In genomic region chr2:15674637-15675455, GRCh38 we compare ENCODE assay signal across 15 cellular contexts.
DNase-seq lines count a peak whose midpoint lies in the region; ATAC-seq, FAIRE-seq and TF ChIP-seq lines count a peak whose summit lies in the region.
"Had no signal": no experiment of that assay in that cellular context is flagged by ENCODE, and none has a peak within 500 bp of the region (broad histone marks: within the 10 kb centered on the region; RNA-seq: fewer than 3 reads in every experiment).

No MANE protein-coding gene starts in this region.

- no peaks in the 10 kb centered on the region for H4K20me1 ChIP-seq in keratinocyte (ENCODE audit: control insufficient read depth, extremely low read depth, insufficient read depth, low read length)

- no peaks in the 10 kb centered on the region for H3K36me3 Mint-ChIP-seq in activated CD4-positive, alpha-beta T cell treated with anti-CD3 and anti-CD28 coated beads, Interleukin-2, amount 10 ng/mL, durations not matched to agents 24 days and 14 days (ENCODE audit: low read depth)
- H3K36me3 Mint-ChIP-seq: brain, CD14-positive monocyte had no signal

- peak overlapping the region; percentile 80 for H3K27ac ChIP-seq in keratinocyte (ENCODE audit: control insufficient read depth, insufficient read depth, low read length)
- H3K27ac ChIP-seq in thyroid gland: peak overlapping the region; percentile 24 to 57 (median 50)
- H3K27ac ChIP-seq: SK-N-MC had no signal

- dilution Hi-C loops in keratinocyte (cut with MboI; ENCODE audit: extremely low pct_ligation_motif_present, low sequenced_read_pairs): no loop called here

- TF ChIP-seq CTCF in astrocyte of the spinal cord (IDR thresholded peaks at IDR 0.05; ENCODE audit: low read depth, low read length) (no peak), keratinocyte (optimal IDR thresholded peaks at IDR 0.05 in 1 of 3, IDR thresholded peaks at IDR 0.05 in 1 of 3, conservative IDR thresholded peaks at IDR 0.05 in 1 of 3; ENCODE audit: extremely low read depth in 1 of 3, insufficient read depth in 2 of 3, low read length in 3 of 3) (no peak), thyroid gland (IDR thresholded peaks at IDR 0.05) (no peak)

- H3K36me3 ChIP-seq in keratinocyte (ENCODE audit: control insufficient read depth in 2 of 2, extremely low read depth in 1 of 2, insufficient read depth in 2 of 2, low read length in 2 of 2) (no peaks in the 10 kb centered on the region), thyroid gland (no peaks in the 10 kb centered on the region)

- H3K9ac ChIP-seq in keratinocyte (ENCODE audit: control insufficient read depth, extremely low read depth, insufficient read depth, low read length): peak overlapping the region; percentile 54

- intact Hi-C loops in thyroid gland (cut with DNase I): no loop called here
- intact Hi-C loops in activated CD4-positive, alpha-beta T cell treated with anti-CD3 and anti-CD28 coated beads, Interleukin-2, amount 10 ng/mL, durations not matched to agents 24 days and 14 days (cut with micrococcal nuclease): no loop called here

- H3K4me1 ChIP-seq in keratinocyte (ENCODE audit: control insufficient read depth, extremely low read depth, insufficient read depth, low read length) (peaks cover 25% of the 10 kb centered on the region), thyroid gland (peaks cover 25 to 36% of the 10 kb centered on the region in 2 donors)

- DNase-seq in HT1080 (ENCODE audit: low read depth) (peak; percentile 80), astrocyte of the spinal cord (ENCODE audit: low read depth, low spot score) (peak; percentile 24), keratinocyte (ENCODE audit: low read depth, low spot score) (no peak), thyroid gland (peak in 1 of 2 donors; percentile 30), COLO668 (lab: John Stamatoyannopoulos, UW; ENCODE audit: unreplicated experiment) (no peak)
- DNase-seq in activated CD4-positive, alpha-beta T cell treated with anti-CD3 and anti-CD28 coated beads, Interleukin-2, amount 10 ng/mL, durations not matched to agents 24 days and 14 days: no peak
- DNase-seq: activated gamma-delta T cell treated with Interleukin-2 at 50 U/mL for 16 hours, HCEC 1CT, kidney, posterior cingulate gyrus had no signal

- TF ChIP-seq POLR2A in thyroid gland (IDR thresholded peaks at IDR 0.05): no peak

- no peak overlapping the region for H3K27ac Mint-ChIP-seq in activated CD4-positive, alpha-beta T cell treated with anti-CD3 and anti-CD28 coated beads, Interleukin-2, amount 10 ng/mL, durations not matched to agents 24 days and 14 days

- no peaks in the 10 kb centered on the region for H3K27me3 Mint-ChIP-seq in activated CD4-positive, alpha-beta T cell treated with anti-CD3 and anti-CD28 coated beads, Interleukin-2, amount 10 ng/mL, durations not matched to agents 24 days and 14 days
- H3K27me3 Mint-ChIP-seq: brain had no signal

- no peak overlapping the region for H3K4me3 Mint-ChIP-seq in activated CD4-positive, alpha-beta T cell treated with anti-CD3 and anti-CD28 coated beads, Interleukin-2, amount 10 ng/mL, durations not matched to agents 24 days and 14 days
- H3K4me3 Mint-ChIP-seq: CD14-positive monocyte had no signal

- FAIRE-seq in keratinocyte (lab: Jason Lieb, UNC): peak; percentile 51
- FAIRE-seq: kidney had no signal

- H3K4me3 ChIP-seq in astrocyte of the spinal cord (ENCODE audit: low read depth, low read length) (no peak overlapping the region), keratinocyte (ENCODE audit: control insufficient read depth in 2 of 3, extremely low read depth in 1 of 3, insufficient read depth in 2 of 3, low read depth in 1 of 3, low read length in 3 of 3) (no peak overlapping the region), thyroid gland (replicated peaks in 1 of 3) (no peak overlapping the region)
- H3K4me3 ChIP-seq: SK-N-MC had no signal

- in situ Hi-C loops in astrocyte of the spinal cord (cut with HindIII; ENCODE audit: low sequenced_read_pairs): no loop called here

- 88 to 91% methylated on average over 16 of the region's 16 CpGs for WGBS in thyroid gland, 2 donors

- ATAC-seq in HG03460 (IDR thresholded peaks at IDR 0.05; ENCODE audit: unreplicated experiment) (no peak), GM21423 (IDR thresholded peaks at IDR 0.05; ENCODE audit: unreplicated experiment) (no peak)

- H3K4me1 Mint-ChIP-seq in activated CD4-positive, alpha-beta T cell treated with anti-CD3 and anti-CD28 coated beads, Interleukin-2, amount 10 ng/mL, durations not matched to agents 24 days and 14 days: no peaks in the 10 kb centered on the region
- H3K4me1 Mint-ChIP-seq: CD14-positive monocyte had no signal

- no peaks in the 10 kb centered on the region for H3K79me2 ChIP-seq in keratinocyte (ENCODE audit: control insufficient read depth, insufficient read depth, low read length)

- H3K27me3 ChIP-seq in keratinocyte (ENCODE audit: control insufficient read depth, extremely low read depth, insufficient read depth, low read length) (no peaks in the 10 kb centered on the region), thyroid gland (no peaks in the 10 kb centered on the region)

- no peak overlapping the region for H2AFZ ChIP-seq in keratinocyte (ENCODE audit: control insufficient read depth, low read length)

- H3K9me1 ChIP-seq in keratinocyte (ENCODE audit: control insufficient read depth, extremely low read depth, insufficient read depth, low read length): no peaks in the 10 kb centered on the region

- H3K4me2 ChIP-seq in keratinocyte (ENCODE audit: control insufficient read depth, extremely low read depth, insufficient read depth, low read depth, low read length): peak overlapping the region; percentile 71

- H3K9me3 Mint-ChIP-seq in activated CD4-positive, alpha-beta T cell treated with anti-CD3 and anti-CD28 coated beads, Interleukin-2, amount 10 ng/mL, durations not matched to agents 24 days and 14 days: no peaks in the 10 kb centered on the region

- no peaks in the 10 kb centered on the region for H3K9me3 ChIP-seq in keratinocyte (ENCODE audit: control insufficient read depth, low read depth, low read length)
- no peaks in the 10 kb centered on the region for H3K9me3 ChIP-seq in thyroid gland

Comparison
In these comparisons a context has a peak if more than half of its experiments do, and no peak if none do; other contexts are left out.
1. DNase-seq: peak in HT1080 (single experiment) and astrocyte of the spinal cord (single experiment); none in keratinocyte (single experiment), COLO668 (single experiment) and activated CD4-positive, alpha-beta T cell treated with anti-CD3 and anti-CD28 coated beads, Interleukin-2, amount 10 ng/mL, durations not matched to agents 24 days and 14 days (single experiment).